In genomic region chr4:182924497-182924896, GRCh38 we compare ENCODE assay signal across 16 cellular contexts.
"Had no signal": no experiment of that assay in that cellular context is flagged by ENCODE, and none has a peak within 500 bp of the region (broad histone marks: within the 10 kb centered on the region; RNA-seq: fewer than 3 reads in every experiment).

No MANE protein-coding gene starts in this region.

- H3K4me1 ChIP-seq: uterus had no signal

- H3K36me3 Mint-ChIP-seq: T-cell, type B pancreatic cell had no signal

- H3K4me2 ChIP-seq: hepatocyte had no signal

- H3K27ac Mint-ChIP-seq: T-cell, type B pancreatic cell had no signal

- FAIRE-seq: keratinocyte had no signal

- DNase-seq: cerebellar nuclear complex; effector memory CD4-positive, alpha-beta T cell had no signal

- H3K36me3 ChIP-seq: cardiac muscle cell, gastroesophageal sphincter, neutrophil, right lobe of liver, thoracic aorta, uterus had no signal

- H3K9me3 ChIP-seq: body of pancreas, gastroesophageal sphincter, neutrophil, right lobe of liver, thoracic aorta, uterus had no signal

- H3K27me3 ChIP-seq: body of pancreas, cardiac muscle cell, dorsolateral prefrontal cortex, gastroesophageal sphincter, hepatocyte, right lobe of liver, uterus had no signal

- ATAC-seq: gastroesophageal sphincter had no signal

- H3K27ac ChIP-seq: body of pancreas, cardiac muscle cell, coronary artery, dorsolateral prefrontal cortex, gastroesophageal sphincter, hepatocyte, neutrophil, right lobe of liver, thoracic aorta, uterus had no signal

- H3K9me3 Mint-ChIP-seq: nephron, T-cell, type B pancreatic cell had no signal

- H3K79me2 ChIP-seq: hepatocyte had no signal

- H3K4me3 Mint-ChIP-seq: nephron, T-cell, type B pancreatic cell had no signal

- H2AFZ ChIP-seq: hepatocyte had no signal

- H3K4me3 ChIP-seq: body of pancreas, cardiac muscle cell, coronary artery, dorsolateral prefrontal cortex, gastroesophageal sphincter, hepatocyte, right lobe of liver, thoracic aorta, uterus had no signal
